8 cellular contexts compared by ENCODE assay signal in the genomic region with DNA sequence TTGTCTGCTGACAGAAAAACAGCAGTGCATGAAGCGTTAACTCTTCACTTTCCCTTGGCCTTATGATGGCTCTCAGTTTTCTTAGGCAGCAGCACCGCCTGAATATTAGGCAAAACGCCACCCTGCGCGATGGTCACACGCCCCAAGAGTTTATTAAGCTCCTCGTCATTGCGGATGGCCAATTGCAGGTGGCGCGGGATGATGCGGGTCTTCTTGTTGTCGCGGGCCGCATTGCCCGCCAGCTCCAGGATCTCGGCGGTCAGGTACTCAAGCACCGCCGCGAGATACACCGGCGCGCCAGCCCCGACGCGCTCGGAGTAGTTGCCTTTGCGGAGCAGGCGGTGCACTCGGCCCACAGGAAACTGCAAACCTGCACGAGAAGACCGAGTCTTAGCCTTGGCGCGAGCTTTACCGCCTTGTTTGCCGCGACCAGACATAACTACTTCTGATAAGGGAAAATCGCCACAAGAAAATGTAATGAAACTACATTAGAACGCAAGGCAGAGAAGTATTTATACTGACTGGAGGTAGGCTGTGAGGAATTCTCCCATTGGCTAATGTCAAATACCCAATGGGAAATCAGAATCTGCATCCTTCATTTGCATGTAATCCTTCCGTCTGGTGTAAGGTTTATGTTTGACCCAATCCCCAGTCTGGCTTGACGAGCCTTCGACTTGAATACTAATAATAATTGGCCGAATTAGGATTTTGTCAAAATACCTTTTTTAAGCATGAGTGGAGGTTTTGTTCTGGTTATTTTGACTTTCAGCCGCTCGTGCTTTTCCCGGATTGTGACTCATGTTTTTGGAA. TPM values are rescaled to one million over a fixed set of nuclear protein-coding genes. Genes with fewer than 3 reads are reported as not detected.
DNase-seq lines count a peak whose midpoint lies in the region; ATAC-seq, FAIRE-seq and TF ChIP-seq lines count a peak whose summit lies in the region.

No MANE protein-coding gene starts in this region.

- H3K4me2 ChIP-seq in GM12878 (ENCODE audit: control insufficient read depth, insufficient read depth) (peak overlapping the region; percentile 86), hepatocyte (peak overlapping the region; percentile 85)

- H3K27me3 ChIP-seq in GM12878 (replicated peaks in 1 of 2; ENCODE audit: control insufficient read depth in 2 of 2, insufficient read depth in 2 of 2, low read length in 1 of 2) (no peaks in the 10 kb centered on the region), hepatocyte (no peaks in the 10 kb centered on the region)

- H2AFZ ChIP-seq in GM12878 (ENCODE audit: control insufficient read depth, low read depth, low read length) (peak overlapping the region; percentile 5), hepatocyte (peak overlapping the region; percentile 57)

- TF ChIP-seq RAD21 in GM12878 (IDR thresholded peaks at IDR 0.05; ENCODE audit: insufficient read depth, low read depth, low read length): no peak

- H3K27ac ChIP-seq in GM12878 (ENCODE audit: control insufficient read depth, insufficient read depth) (peak overlapping the region; percentile 83), hepatocyte (peak overlapping the region; percentile 89)

- peak overlapping the region; percentile 69 for H3K9ac ChIP-seq in GM12878 (ENCODE audit: control insufficient read depth, insufficient read depth, low read length)

- CTCF ChIA-PET in GM12878 (lab: Yijun Ruan, JAX): interaction anchor here (2.4 to 12.3 kb wide), 5 partner anchors 10 to 64 kb away, joined by 8 to 117 read pairs (median 16); a partner anchor contains a TSS

- in situ Hi-C loops in GM12878 (cut with MboI): loop anchor here (5.0 kb wide), 3 partner anchors 1114 to 1859 kb away; a partner anchor contains a TSS

- intact Hi-C loops in GM12878 (cut with micrococcal nuclease; ENCODE audit: unreplicated experiment): loop anchor here (1.0 to 5.0 kb wide), 5 partner anchors 10 to 1099 kb away; a partner anchor contains a TSS

- RAD21 ChIA-PET in GM12878 (lab: Charles Lee; ENCODE audit: unreplicated experiment): interaction anchor here (1.0 to 6.0 kb wide), 4 partner anchors 10 to 124 kb away, joined by 3 to 38 read pairs (median 16); a partner anchor contains a TSS

- TSS peak; percentile 71 for BruUV-seq in GM12878 (replicated peaks; lab: Mats Ljungman, UMichigan)

- no peaks in the 10 kb centered on the region for H4K20me1 ChIP-seq in GM12878 (ENCODE audit: control insufficient read depth, insufficient read depth)
- no peaks in the 10 kb centered on the region for H4K20me1 ChIP-seq in hepatocyte (ENCODE audit: insufficient read depth, poor library complexity, severe bottlenecking)

- FAIRE-seq in GM12878 (lab: Jason Lieb, UNC): peak; percentile 94

- TF ChIP-seq CTCF in GM12878 (IDR thresholded peaks at IDR 0.05 in 2 of 3, conservative IDR thresholded peaks at IDR 0.05 in 1 of 3; ENCODE audit: control insufficient read depth in 2 of 3, extremely low read depth in 1 of 3, insufficient read depth in 1 of 3, low read depth in 3 of 3, low read length in 3 of 3) (no peak), hepatocyte (IDR thresholded peaks at IDR 0.05; ENCODE audit: poor library complexity) (no peak)

- peak in 1 of 2 experiments; percentile 23; a peak in 1 of 4 replicates for TF ChIP-seq EP300 in GM12878 (IDR thresholded peaks at IDR 0.05; ENCODE audit: borderline replicate concordance in 1 of 2, control insufficient read depth in 1 of 2, low read depth in 2 of 2, low read length in 2 of 2)

- no peaks in the 10 kb centered on the region for H3K36me3 ChIP-seq in GM12878 (ENCODE audit: control insufficient read depth in 2 of 2, insufficient read depth in 2 of 2, low read length in 1 of 2)
- no peaks in the 10 kb centered on the region for H3K36me3 ChIP-seq in hepatocyte (replicated peaks; ENCODE audit: insufficient read depth, low read depth)

- 1% methylated on average over 46 of the region's 46 CpGs for WGBS in GM12878 (ENCODE audit: insufficient coverage, insufficient replicate concordance, low lambda C conversion rate, missing lambda C conversion rate)
- 1% methylated on average over 46 of the region's 46 CpGs for WGBS in hepatocyte (ENCODE audit: low lambda C conversion rate, missing lambda C conversion rate)

- H3K9me3 ChIP-seq in GM12878 (replicated peaks; ENCODE audit: control insufficient read depth, insufficient read depth, low read length) (no peaks in the 10 kb centered on the region), hepatocyte (ENCODE audit: low read depth) (no peaks in the 10 kb centered on the region)

- POLR2A ChIA-PET in GM12878 (lab: Charles Lee): interaction anchor here (0.6 to 9.8 kb wide), 10 partner anchors 7 to 183 kb away, joined by 3 to 128 read pairs (median 4); a partner anchor contains a TSS

- SMC1A ChIA-PET in GM12878 (lab: Charles Lee; ENCODE audit: uncharacterized antibody, unreplicated experiment): interaction anchor here (0.7 to 4.4 kb wide), 6 partner anchors 10 to 164 kb away, joined by 3 to 39 read pairs (median 4); a partner anchor contains a TSS

- peaks cover 2% of the 10 kb centered on the region; the same call in 1 of the 2 replicates for H3K4me1 ChIP-seq in GM12878 (ENCODE audit: control insufficient read depth, insufficient read depth, low read length)
- peaks cover 8% of the 10 kb centered on the region for H3K4me1 ChIP-seq in hepatocyte (ENCODE audit: insufficient read depth)

- ATAC-seq in GM18502 (IDR thresholded peaks at IDR 0.05; ENCODE audit: poor library complexity, unreplicated experiment) (peak; percentile 64), HG02884 (IDR thresholded peaks at IDR 0.05; ENCODE audit: unreplicated experiment) (peak; percentile 55), GM12878 (peak; percentile 71)

- peak; percentile 96 for TF ChIP-seq POLR2A in GM12878 (IDR thresholded peaks at IDR 0.05; ENCODE audit: low read depth, low read length)

- H3K79me2 ChIP-seq in GM12878 (ENCODE audit: control insufficient read depth, insufficient read depth, low read length) (no peaks in the 10 kb centered on the region), hepatocyte (no peaks in the 10 kb centered on the region)

- peak overlapping the region; percentile 70 for H3K4me3 ChIP-seq in GM12878
- H3K4me3 ChIP-seq in hepatocyte: peak overlapping the region; percentile 9

- no peaks in the 10 kb centered on the region for H3K9me2 ChIP-seq in hepatocyte (replicated peaks; ENCODE audit: insufficient read depth)

- DNase-seq in A172 (ENCODE audit: low spot score): peak; percentile 95
- peak; percentile 58 for DNase-seq in NCI-H1417 treated with DMSO at 0.1 percent for 48 hours (lab: John Stamatoyannopoulos, UW)
- DNase-seq in SW480 (ENCODE audit: low spot score): peak; percentile 92
- DNase-seq in GM12878 (ENCODE audit: low read depth, low spot score): peak; percentile 99
- DNase-seq in hepatocyte (ENCODE audit: low spot score): peak; percentile 90
- peak; percentile 78 for DNase-seq in putamen (ENCODE audit: low spot score)

TF ChIP-seq in GM12878, 131 proteins besides CTCF, POLR2A, EP300 and RAD21 (continues in another document):
- TF ChIP-seq, protein P1, sequence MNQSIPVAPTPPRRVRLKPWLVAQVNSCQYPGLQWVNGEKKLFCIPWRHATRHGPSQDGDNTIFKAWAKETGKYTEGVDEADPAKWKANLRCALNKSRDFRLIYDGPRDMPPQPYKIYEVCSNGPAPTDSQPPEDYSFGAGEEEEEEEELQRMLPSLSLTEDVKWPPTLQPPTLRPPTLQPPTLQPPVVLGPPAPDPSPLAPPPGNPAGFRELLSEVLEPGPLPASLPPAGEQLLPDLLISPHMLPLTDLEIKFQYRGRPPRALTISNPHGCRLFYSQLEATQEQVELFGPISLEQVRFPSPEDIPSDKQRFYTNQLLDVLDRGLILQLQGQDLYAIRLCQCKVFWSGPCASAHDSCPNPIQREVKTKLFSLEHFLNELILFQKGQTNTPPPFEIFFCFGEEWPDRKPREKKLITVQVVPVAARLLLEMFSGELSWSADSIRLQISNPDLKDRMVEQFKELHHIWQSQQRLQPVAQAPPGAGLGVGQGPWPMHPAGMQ (IDR thresholded peaks at IDR 0.05; ENCODE audit: borderline replicate concordance): no peak
- TF ChIP-seq CHD2 (IDR thresholded peaks at IDR 0.05; ENCODE audit: borderline replicate concordance, low read depth, low read length) (peak; percentile 75; the same call in 1 of the 2 replicates), HCFC1 (IDR thresholded peaks at IDR 0.05; ENCODE audit: low read length) (no peak), NR2F1 (conservative IDR thresholded peaks at IDR 0.05) (no peak), HDAC2 (IDR thresholded peaks at IDR 0.05) (no peak), YY1 (IDR thresholded peaks at IDR 0.05; ENCODE audit: low read depth, low read length) (0 out of 2 replicates have a peak, but pooled peaks have one; percentile 10), SPI1 (IDR thresholded peaks at IDR 0.05; ENCODE audit: borderline replicate concordance, insufficient read depth, low read depth, low read length) (no peak)

RNA-seq across cellular contexts. Expression of gene HFE, which starts 53.9 kb away (rescaled TPM):
- 15.6 and 17.0 TPM in 2 replicates for total RNA-seq in A172 (2014; rRNA removed; shearing (Covaris generic))
- 4.1 and 4.5 TPM in 2 replicates for total RNA-seq in GM12878 (2013; cell fraction: nucleolus; rRNA removed)
- 1.5 and 2.1 TPM in 2 replicates for total RNA-seq in GM12878 (2014; rRNA removed)
- 1.9 and 2.3 TPM in 2 replicates for total RNA-seq in GM12878 (2014; rRNA removed; fragmentation: Illumina TruSeq; extraction: Trizol)
- 2.3 and 3.2 TPM in 2 replicates for total RNA-seq in GM12878 (2021)
- 1.1 TPM for polyA plus RNA-seq in GM12878 (2011; ENCODE audit: low read depth)
- polyA plus RNA-seq in GM12878 (2011; rRNA removed): 5.9 TPM in 2 replicates
- 4.6 and 4.8 TPM in 2 replicates for polyA plus RNA-seq in GM12878 (2011; cell fraction: cytosol; rRNA removed)
- polyA plus RNA-seq in GM12878 (2011; cell fraction: nucleus; rRNA removed): 5.6 and 6.5 TPM in 2 replicates
- polyA plus RNA-seq in GM12878 (2012): 0.95 and 2.1 TPM in 2 replicates
- polyA plus RNA-seq in GM12878 (2014; fragmentation: Illumina TruSeq; extraction: Trizol): 2.2 and 5.1 TPM in 2 replicates
- 1 to 10 TPM in 1 of 2 experiments, under 1 TPM in 1; 0.52 to 1.2 TPM for polyA plus RNA-seq in GM12878 (2014; fragmentation: Nextera tagmentation; extraction: Ambion mirVana)
- polyA plus RNA-seq in GM12878 (2014; rRNA removed): 2.2 and 3.0 TPM in 2 replicates
- polyA plus RNA-seq in GM12878 (2016; fragmentation: Nextera tagmentation; extraction: Ambion mirVana): 1 to 10 TPM; 1.3 to 1.5 TPM
- polyA minus RNA-seq in GM12878 (2011; rRNA and poly(A)+ RNA removed): 6.9 and 8.1 TPM in 2 replicates
- polyA minus RNA-seq in GM12878 (2011; cell fraction: cytosol; rRNA and poly(A)+ RNA removed): 1.1 and 1.9 TPM in 2 replicates
- 2.1 and 2.3 TPM in 2 replicates for polyA minus RNA-seq in GM12878 (2011; cell fraction: nucleus; rRNA and poly(A)+ RNA removed)
- 5.6 and 7.4 TPM in 2 replicates for total RNA-seq in hepatocyte
- 3.6 and 4.5 TPM in 2 replicates for polyA plus RNA-seq in hepatocyte

Comparison
In these comparisons a context has a peak if more than half of its experiments do, and no peak if none do; other contexts are left out.
1. Peak in every context shown above with its lines: DNase-seq, ATAC-seq, H3K4me3 ChIP-seq and H3K27ac ChIP-seq.